In genomic region chr12:50055831-50056628, GRCh38 we compare ENCODE assay signal across 2 cellular contexts.
TF ChIP-seq lines count a peak whose summit lies in the region.

No MANE protein-coding gene starts in this region.

TF ChIP-seq in Ishikawa, 13 proteins besides CTCF, POLR2A, EP300 and RAD21 (continued from another document):
- TF ChIP-seq, protein P1, sequence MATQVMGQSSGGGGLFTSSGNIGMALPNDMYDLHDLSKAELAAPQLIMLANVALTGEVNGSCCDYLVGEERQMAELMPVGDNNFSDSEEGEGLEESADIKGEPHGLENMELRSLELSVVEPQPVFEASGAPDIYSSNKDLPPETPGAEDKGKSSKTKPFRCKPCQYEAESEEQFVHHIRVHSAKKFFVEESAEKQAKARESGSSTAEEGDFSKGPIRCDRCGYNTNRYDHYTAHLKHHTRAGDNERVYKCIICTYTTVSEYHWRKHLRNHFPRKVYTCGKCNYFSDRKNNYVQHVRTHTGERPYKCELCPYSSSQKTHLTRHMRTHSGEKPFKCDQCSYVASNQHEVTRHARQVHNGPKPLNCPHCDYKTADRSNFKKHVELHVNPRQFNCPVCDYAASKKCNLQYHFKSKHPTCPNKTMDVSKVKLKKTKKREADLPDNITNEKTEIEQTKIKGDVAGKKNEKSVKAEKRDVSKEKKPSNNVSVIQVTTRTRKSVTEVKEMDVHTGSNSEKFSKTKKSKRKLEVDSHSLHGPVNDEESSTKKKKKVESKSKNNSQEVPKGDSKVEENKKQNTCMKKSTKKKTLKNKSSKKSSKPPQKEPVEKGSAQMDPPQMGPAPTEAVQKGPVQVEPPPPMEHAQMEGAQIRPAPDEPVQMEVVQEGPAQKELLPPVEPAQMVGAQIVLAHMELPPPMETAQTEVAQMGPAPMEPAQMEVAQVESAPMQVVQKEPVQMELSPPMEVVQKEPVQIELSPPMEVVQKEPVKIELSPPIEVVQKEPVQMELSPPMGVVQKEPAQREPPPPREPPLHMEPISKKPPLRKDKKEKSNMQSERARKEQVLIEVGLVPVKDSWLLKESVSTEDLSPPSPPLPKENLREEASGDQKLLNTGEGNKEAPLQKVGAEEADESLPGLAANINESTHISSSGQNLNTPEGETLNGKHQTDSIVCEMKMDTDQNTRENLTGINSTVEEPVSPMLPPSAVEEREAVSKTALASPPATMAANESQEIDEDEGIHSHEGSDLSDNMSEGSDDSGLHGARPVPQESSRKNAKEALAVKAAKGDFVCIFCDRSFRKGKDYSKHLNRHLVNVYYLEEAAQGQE (IDR thresholded peaks at IDR 0.05; ENCODE audit: low read depth): peak; percentile 60
- TF ChIP-seq CEBPB (IDR thresholded peaks at IDR 0.05): no peak

TF ChIP-seq in SK-N-SH, 30 proteins besides CTCF, POLR2A, EP300 and RAD21:
- TF ChIP-seq, protein P1 (IDR thresholded peaks at IDR 0.05; ENCODE audit: low read depth, low read length): peak; percentile 74; the same call in 1 of the 2 replicates
- TF ChIP-seq RFX5 (IDR thresholded peaks at IDR 0.05; ENCODE audit: low read length) (no peak), RXRA (IDR thresholded peaks at IDR 0.05; ENCODE audit: borderline replicate concordance, low read depth) (no peak), SMC3 (IDR thresholded peaks at IDR 0.05; ENCODE audit: low read depth, low read length) (peak; percentile 87)
- TF ChIP-seq, protein P2, sequence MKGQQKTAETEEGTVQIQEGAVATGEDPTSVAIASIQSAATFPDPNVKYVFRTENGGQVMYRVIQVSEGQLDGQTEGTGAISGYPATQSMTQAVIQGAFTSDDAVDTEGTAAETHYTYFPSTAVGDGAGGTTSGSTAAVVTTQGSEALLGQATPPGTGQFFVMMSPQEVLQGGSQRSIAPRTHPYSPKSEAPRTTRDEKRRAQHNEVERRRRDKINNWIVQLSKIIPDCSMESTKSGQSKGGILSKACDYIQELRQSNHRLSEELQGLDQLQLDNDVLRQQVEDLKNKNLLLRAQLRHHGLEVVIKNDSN (IDR thresholded peaks at IDR 0.05; ENCODE audit: borderline replicate concordance, low read depth): no peak
